1 cellular context compared by ENCODE assay signal in genomic region chr12:56518570-56518969, GRCh38.
TF ChIP-seq lines count a peak whose summit lies in the region.

No MANE protein-coding gene starts in this region.

TF ChIP-seq in A549, 52 proteins besides CTCF, POLR2A, EP300 and RAD21:
- TF ChIP-seq, protein P1, sequence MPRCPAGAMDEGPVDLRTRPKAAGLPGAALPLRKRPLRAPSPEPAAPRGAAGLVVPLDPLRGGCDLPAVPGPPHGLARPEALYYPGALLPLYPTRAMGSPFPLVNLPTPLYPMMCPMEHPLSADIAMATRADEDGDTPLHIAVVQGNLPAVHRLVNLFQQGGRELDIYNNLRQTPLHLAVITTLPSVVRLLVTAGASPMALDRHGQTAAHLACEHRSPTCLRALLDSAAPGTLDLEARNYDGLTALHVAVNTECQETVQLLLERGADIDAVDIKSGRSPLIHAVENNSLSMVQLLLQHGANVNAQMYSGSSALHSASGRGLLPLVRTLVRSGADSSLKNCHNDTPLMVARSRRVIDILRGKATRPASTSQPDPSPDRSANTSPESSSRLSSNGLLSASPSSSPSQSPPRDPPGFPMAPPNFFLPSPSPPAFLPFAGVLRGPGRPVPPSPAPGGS (IDR thresholded peaks at IDR 0.05): no peak
- TF ChIP-seq NFE2L2 (conservative IDR thresholded peaks at IDR 0.05; ENCODE audit: low read length): no peak
- no peak; the same call in 1 of the 2 replicates for TF ChIP-seq GATA3 (IDR thresholded peaks at IDR 0.05; ENCODE audit: borderline replicate concordance)
- TF ChIP-seq, protein P2, sequence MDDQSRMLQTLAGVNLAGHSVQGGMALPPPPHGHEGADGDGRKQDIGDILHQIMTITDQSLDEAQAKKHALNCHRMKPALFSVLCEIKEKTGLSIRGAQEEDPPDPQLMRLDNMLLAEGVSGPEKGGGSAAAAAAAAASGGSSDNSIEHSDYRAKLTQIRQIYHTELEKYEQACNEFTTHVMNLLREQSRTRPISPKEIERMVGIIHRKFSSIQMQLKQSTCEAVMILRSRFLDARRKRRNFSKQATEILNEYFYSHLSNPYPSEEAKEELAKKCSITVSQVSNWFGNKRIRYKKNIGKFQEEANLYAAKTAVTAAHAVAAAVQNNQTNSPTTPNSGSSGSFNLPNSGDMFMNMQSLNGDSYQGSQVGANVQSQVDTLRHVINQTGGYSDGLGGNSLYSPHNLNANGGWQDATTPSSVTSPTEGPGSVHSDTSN (IDR thresholded peaks at IDR 0.05): 0 out of 2 replicates have a peak, but pooled peaks have one; percentile 14
- no peak for TF ChIP-seq SMC3 (IDR thresholded peaks at IDR 0.05)
- no peak for TF ChIP-seq JUN (IDR thresholded peaks at IDR 0.05)
- no peak for TF ChIP-seq MAZ (IDR thresholded peaks at IDR 0.05; ENCODE audit: borderline replicate concordance, low read depth, low read length)
- no peak; the same call in 1 of the 2 replicates for TF ChIP-seq EHF (CRISPR knock-in tag; IDR thresholded peaks at IDR 0.05)
- no peak for TF ChIP-seq BHLHE40 (IDR thresholded peaks at IDR 0.05; ENCODE audit: low read depth, low read length)
- no peak for TF ChIP-seq ZSCAN20 (CRISPR knock-in tag; IDR thresholded peaks at IDR 0.05)
- peak; percentile 70 for TF ChIP-seq MAX (IDR thresholded peaks at IDR 0.05)
- TF ChIP-seq CHD4 (IDR thresholded peaks at IDR 0.05; ENCODE audit: borderline replicate concordance): no peak
- no peak for TF ChIP-seq HES2 (IDR thresholded peaks at IDR 0.05)
- TF ChIP-seq ATOH8 (CRISPR knock-in tag; IDR thresholded peaks at IDR 0.05; ENCODE audit: low read depth): no peak
- TF ChIP-seq FOSL2 (IDR thresholded peaks at IDR 0.05): no peak
- peak; percentile 68 for TF ChIP-seq FOSL2 (CRISPR knock-in tag; IDR thresholded peaks at IDR 0.05)
- no peak for TF ChIP-seq CHD2 (IDR thresholded peaks at IDR 0.05; ENCODE audit: low read length, partially characterized antibody)
- no peak for TF ChIP-seq FOSB (CRISPR knock-in tag; IDR thresholded peaks at IDR 0.05)
- no peak for TF ChIP-seq RNF2 (IDR thresholded peaks at IDR 0.05; ENCODE audit: borderline replicate concordance, low read depth)
- no peak for TF ChIP-seq CBX8 (IDR thresholded peaks at IDR 0.05)
